8 cellular contexts compared by ENCODE assay signal in genomic region chr10:97291357-97292096, GRCh38. TPM values are rescaled to one million over a fixed set of nuclear protein-coding genes. Genes with fewer than 3 reads are reported as not detected.
A peak's percentile ranks its signal among the peaks of the same experiment; 100 is the strongest.
DNase-seq lines count a peak whose midpoint lies in the region; ATAC-seq, FAIRE-seq and TF ChIP-seq lines count a peak whose summit lies in the region.

No MANE protein-coding gene starts in this region.

- peak overlapping the region; percentile 92 for H3K4me3 Mint-ChIP-seq in neural progenitor cell

- H3K9me3 Mint-ChIP-seq in neural progenitor cell, result no peaks in the 10 kb centered on the region

- H3F3A ChIP-seq in neural progenitor cell (ENCODE audit: low read depth), result peaks cover 13% of the 10 kb centered on the region

- H3K4me1 ChIP-seq in esophagus (ENCODE audit: control insufficient read depth in 2 of 2, insufficient read depth in 2 of 2, low read length in 1 of 2) (no peaks in the 10 kb centered on the region), neural progenitor cell (peaks cover 3% of the 10 kb centered on the region)

- peak overlapping the region; percentile 63 for H3K9ac ChIP-seq in neural progenitor cell

- H3K4me2 ChIP-seq in neural progenitor cell, result peak overlapping the region; percentile 90

- DNase-seq in GM12864 (ENCODE audit: low read depth) (no peak), RKO (ENCODE audit: low spot score) (peak; percentile 31), neural progenitor cell (ENCODE audit: low spot score) (no peak), GM12891 (ENCODE audit: insufficient read length, low spot score) (no peak)

- peak overlapping the region; percentile 78 for H2AFZ ChIP-seq in neural progenitor cell (replicated peaks)

- FAIRE-seq in GM12891 (lab: Jason Lieb, UNC), result no peak

- peaks cover 4% of the 10 kb centered on the region for H3K27me3 Mint-ChIP-seq in neural progenitor cell (ENCODE audit: insufficient read depth, low read depth)

- TF ChIP-seq CTCF in GM12864 (IDR thresholded peaks at IDR 0.05; ENCODE audit: low read depth, low read length, missing control alignments) (no peak), neural progenitor cell (IDR thresholded peaks at IDR 0.05) (no peak)

- TF ChIP-seq POLR2A in GM12891 (IDR thresholded peaks at IDR 0.05; ENCODE audit: low read depth, low read length), result no peak

- 50 to 53% methylated on average over 25 of the region's 25 CpGs for WGBS in esophagus, 2 donors

- H3K4me1 Mint-ChIP-seq in neural progenitor cell, result peaks cover 14% of the 10 kb centered on the region

- H4K20me1 ChIP-seq in neural progenitor cell (ENCODE audit: low read depth), result no peaks in the 10 kb centered on the region

- H3K27me3 ChIP-seq in esophagus (ENCODE audit: control insufficient read depth in 1 of 2, insufficient read depth in 2 of 2, low read length in 2 of 2) (no peaks in the 10 kb centered on the region), neural progenitor cell (no peaks in the 10 kb centered on the region)

- H3K36me3 ChIP-seq in esophagus (ENCODE audit: control insufficient read depth in 2 of 2, insufficient read depth in 2 of 2, low read length in 1 of 2), result peaks cover 0 to 4% of the 10 kb centered on the region in 2 donors
- H3K36me3 ChIP-seq in neural progenitor cell, result no peaks in the 10 kb centered on the region

- H3K36me3 Mint-ChIP-seq in neural progenitor cell, result peaks cover 9% of the 10 kb centered on the region

- H3K4me3 ChIP-seq in GM12864 (ENCODE audit: low read depth, low read length), result peak overlapping the region; percentile 90
- peak overlapping the region; percentile 82 to 93 for H3K4me3 ChIP-seq in esophagus (ENCODE audit: low read depth in 1 of 2, low read length in 2 of 2)
- H3K4me3 ChIP-seq in neural progenitor cell, result peak overlapping the region; percentile 78

- H3K27ac ChIP-seq in esophagus (ENCODE audit: low read depth in 2 of 2, low read length in 1 of 2) (peak overlapping the region; percentile 96 to 99), neural progenitor cell (peak overlapping the region; percentile 92)

- peak overlapping the region; percentile 97 for H3K27ac Mint-ChIP-seq in neural progenitor cell

- ATAC-seq in GM21360 (IDR thresholded peaks at IDR 0.05; ENCODE audit: unreplicated experiment) (no peak), HG03135 (IDR thresholded peaks at IDR 0.05; ENCODE audit: unreplicated experiment) (no peak), HG02571 (IDR thresholded peaks at IDR 0.05; ENCODE audit: unreplicated experiment) (no peak)

- H3K79me2 ChIP-seq in neural progenitor cell (ENCODE audit: low read depth), result peaks cover 54% of the 10 kb centered on the region

- H3K9me3 ChIP-seq in esophagus (ENCODE audit: control insufficient read depth in 2 of 2, insufficient read depth in 1 of 2, low read depth in 1 of 2, low read length in 1 of 2) (no peaks in the 10 kb centered on the region), neural progenitor cell (ENCODE audit: low read depth) (no peaks in the 10 kb centered on the region)

TF ChIP-seq in GM12891, 5 proteins besides CTCF, POLR2A, EP300 and RAD21:
- no peak for TF ChIP-seq POU2F2 (IDR thresholded peaks at IDR 0.05; ENCODE audit: low read depth, low read length)
- no peak for TF ChIP-seq PAX5 (IDR thresholded peaks at IDR 0.05; ENCODE audit: insufficient read depth, low read length, severe bottlenecking)
- no peak for TF ChIP-seq POLR2AphosphoS5 (IDR thresholded peaks at IDR 0.05; ENCODE audit: low read depth, low read length)
- TF ChIP-seq TAF1 (IDR thresholded peaks at IDR 0.05; ENCODE audit: low read depth, low read length), result no peak
- TF ChIP-seq SPI1 (IDR thresholded peaks at IDR 0.05; ENCODE audit: low read depth, low read length), result no peak

RNA-seq across cellular contexts. Expression of gene ARHGAP19, which starts 0.9 kb away (rescaled TPM):
- 1 to 10 TPM; 1.5 to 3.4 TPM for polyA plus RNA-seq in esophagus
- 58.9 and 88.8 TPM in 2 replicates for total RNA-seq in neural progenitor cell (ENCODE audit: low replicate concordance)
- polyA plus RNA-seq in GM12891 (2012; ENCODE audit: low read depth, missing spikeins), result 15.2 TPM

RNA-seq across cellular contexts. Expression of gene FRAT1, which starts 27.5 kb away (rescaled TPM):
- 1 to 10 TPM; 1.2 to 1.8 TPM for polyA plus RNA-seq in esophagus
- total RNA-seq in neural progenitor cell (ENCODE audit: low replicate concordance), result 2.0 and 8.8 TPM in 2 replicates
- 0.12 TPM for polyA plus RNA-seq in GM12891 (2012; ENCODE audit: low read depth, missing spikeins)

RNA-seq across cellular contexts. Expression of gene FRAT2, which starts 43.0 kb away (rescaled TPM):
- 1 to 10 TPM; 7.2 to 9.6 TPM for polyA plus RNA-seq in esophagus
- total RNA-seq in neural progenitor cell (ENCODE audit: low replicate concordance), result 14.9 and 27.4 TPM in 2 replicates
- 1.2 TPM for polyA plus RNA-seq in GM12891 (2012; ENCODE audit: low read depth, missing spikeins)
